ENCODE assay signal across 26 cellular contexts in the genomic region with DNA sequence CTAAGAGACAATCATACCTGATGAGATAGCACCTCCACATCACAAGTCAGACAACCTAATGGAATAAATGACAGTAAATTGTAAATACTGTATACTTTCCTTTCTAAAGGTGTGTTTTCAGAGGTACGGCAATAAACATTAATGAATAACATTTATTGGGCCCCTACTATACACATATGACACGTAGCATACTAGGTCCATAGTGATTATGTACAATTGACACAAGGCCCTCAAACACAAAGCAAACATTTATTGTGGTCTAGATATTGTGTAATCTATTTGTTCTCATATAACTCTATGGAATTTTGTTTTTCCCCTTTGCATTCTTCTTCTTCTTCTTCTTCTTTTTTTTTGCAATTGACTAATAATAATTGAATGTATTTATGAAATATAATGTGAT.
DNase-seq lines count a peak whose midpoint lies in the region; ATAC-seq and TF ChIP-seq lines count a peak whose summit lies in the region.
"Had no signal": no experiment of that assay in that cellular context is flagged by ENCODE, and none has a peak within 500 bp of the region (broad histone marks: within the 10 kb centered on the region; RNA-seq: fewer than 3 reads in every experiment).

No MANE protein-coding gene starts in this region.

- no peaks in the 10 kb centered on the region for H3K9me3 Mint-ChIP-seq in progenitor cell of endocrine pancreas (ENCODE audit: low read depth)
- H3K9me3 Mint-ChIP-seq: activated B cell treated with CpG ODN at 0.5 μM for 24 hours, nephron progenitor cell had no signal

- peak; percentile 52 for DNase-seq in DMS153 (lab: John Stamatoyannopoulos, UW)
- DNase-seq in DMS153 treated with DMSO at 0.1 percent for 48 hours (lab: John Stamatoyannopoulos, UW; ENCODE audit: unreplicated experiment), result no peak
- DNase-seq in PC-3, result peak; percentile 55
- no peak for DNase-seq in colonic mucosa
- DNase-seq in progenitor cell of endocrine pancreas (ENCODE audit: low spot score, unreplicated experiment), result no peak
- no peak for DNase-seq in nucleus accumbens (lab: John Stamatoyannopoulos, UW)
- no peak for DNase-seq in NOMO-1 treated with DMSO at 0.1 percent for 48 hours (lab: John Stamatoyannopoulos, UW; ENCODE audit: unreplicated experiment)
- DNase-seq in pons (ENCODE audit: low spot score), result no peak
- DNase-seq: activated B cell treated with CpG ODN at 0.5 μM for 24 hours; activated CD4-positive, alpha-beta T cell treated with anti-CD3 and anti-CD28 coated beads, Interleukin-2, amount 50 U/mL, for 4 hours; activated CD8-positive, alpha-beta memory T cell treated with anti-CD3 and anti-CD28 coated beads, Interleukin-2, amount 50 U/mL, for 4 hours; activated effector memory CD4-positive, alpha-beta T cell treated with Interleukin-2 at 50 U/mL for 16 hours; cortex of kidney; DMS79; GF-D8; hypothalamus; left ventricle myocardium inferior; NCI-H1436; nephron progenitor cell; psoas muscle; T1000; trophoblast cell had no signal

- TF ChIP-seq CTCF in PC-3 (conservative IDR thresholded peaks at IDR 0.05; ENCODE audit: low read depth, low read length), result no peak
- no peak for TF ChIP-seq CTCF in colonic mucosa (IDR thresholded peaks at IDR 0.05)
- TF ChIP-seq CTCF in progenitor cell of endocrine pancreas (IDR thresholded peaks at IDR 0.05; ENCODE audit: unreplicated experiment), result no peak

- no peaks in the 10 kb centered on the region for H3K27me3 ChIP-seq in PC-3 (ENCODE audit: low read length)
- no peaks in the 10 kb centered on the region for H3K27me3 ChIP-seq in colonic mucosa
- H3K27me3 ChIP-seq: gastroesophageal sphincter had no signal

- peaks cover 61% of the 10 kb centered on the region for H3K4me1 Mint-ChIP-seq in progenitor cell of endocrine pancreas (ENCODE audit: low read depth)

- BruUV-seq in PC-3 (replicated peaks; lab: Mats Ljungman, UMichigan), result no TSS peak

- H3K4me1 ChIP-seq in PC-3 (ENCODE audit: insufficient read depth, low read length) (peaks cover 11% of the 10 kb centered on the region), colonic mucosa (peaks cover 11% of the 10 kb centered on the region)

- peak; percentile 45 for ATAC-seq in PC-3
- ATAC-seq: gastroesophageal sphincter, psoas muscle, Right ventricle myocardium inferior had no signal

- no peaks in the 10 kb centered on the region for H3K27me3 Mint-ChIP-seq in progenitor cell of endocrine pancreas
- H3K27me3 Mint-ChIP-seq: activated B cell treated with CpG ODN at 0.5 μM for 24 hours had no signal

- H4K20me1 ChIP-seq in PC-3 (ENCODE audit: low read length), result no peaks in the 10 kb centered on the region

- H3K79me2 ChIP-seq in PC-3 (ENCODE audit: low read length), result no peaks in the 10 kb centered on the region

- no peaks in the 10 kb centered on the region for H3K36me3 ChIP-seq in PC-3 (ENCODE audit: low read depth, low read length)
- no peaks in the 10 kb centered on the region for H3K36me3 ChIP-seq in colonic mucosa
- H3K36me3 ChIP-seq: gastroesophageal sphincter, left ventricle myocardium inferior had no signal

- no peaks in the 10 kb centered on the region for H3F3A ChIP-seq in PC-3 (ENCODE audit: low read length, unreplicated experiment)

- H3K4me2 ChIP-seq in PC-3 (ENCODE audit: low read length), result peak overlapping the region; percentile 5; the same call in 1 of the 2 replicates
- H3K4me2 ChIP-seq: KMS-11 had no signal

- H3K4me3 ChIP-seq in PC-3 (ENCODE audit: low read length) (no peak overlapping the region), colonic mucosa (no peak overlapping the region)
- H3K4me3 ChIP-seq: gastroesophageal sphincter, left ventricle myocardium inferior, psoas muscle had no signal

- CTCF ChIA-PET in PC-3 (lab: Charles Lee), result interaction anchor here (0.6 kb wide), 1 partner anchor 629 kb away, joined by 8 read pairs; no protein-coding TSS in a partner anchor

- POLR2A ChIA-PET in PC-3 (lab: Charles Lee; ENCODE audit: unreplicated experiment), result interaction anchor here (0.6 kb wide), 1 partner anchor 293 kb away, joined by 5 read pairs; no protein-coding TSS in a partner anchor

- intact Hi-C loops in PC-3 (cut with micrococcal nuclease) (no loop called here), colonic mucosa (cut with DNase I) (no loop called here)

- peaks cover 4% of the 10 kb centered on the region for H3K36me3 Mint-ChIP-seq in progenitor cell of endocrine pancreas (ENCODE audit: insufficient read depth)

- no peak overlapping the region for H3K9ac ChIP-seq in PC-3 (ENCODE audit: low read length)
- no peak overlapping the region for H3K9ac ChIP-seq in colonic mucosa (ENCODE audit: low read depth in 2 of 2, low read length in 2 of 2)
- H3K9ac ChIP-seq: KMS-11 had no signal

- no peaks in the 10 kb centered on the region for H3K9me3 ChIP-seq in PC-3 (ENCODE audit: low read length)
- H3K9me3 ChIP-seq in colonic mucosa, result no peaks in the 10 kb centered on the region
- H3K9me3 ChIP-seq: gastroesophageal sphincter, left ventricle myocardium inferior, psoas muscle had no signal

- H3K27ac ChIP-seq in PC-3 (ENCODE audit: low read length) (no peak overlapping the region), colonic mucosa (peak overlapping the region; percentile 75)
- H3K27ac ChIP-seq: 22Rv1, gastroesophageal sphincter, KMS-11, left ventricle myocardium inferior, psoas muscle had no signal

- H3K4me3 Mint-ChIP-seq in progenitor cell of endocrine pancreas (ENCODE audit: low read depth), result no peak overlapping the region
- H3K4me3 Mint-ChIP-seq: activated B cell treated with CpG ODN at 0.5 μM for 24 hours, nephron progenitor cell had no signal

- H2AFZ ChIP-seq in PC-3 (ENCODE audit: low read length), result no peak overlapping the region

- no peaks in the 10 kb centered on the region for H3K9me2 ChIP-seq in PC-3 (replicated peaks; ENCODE audit: low read length)

- H3K27ac Mint-ChIP-seq in progenitor cell of endocrine pancreas, result peak overlapping the region; percentile 94
- H3K27ac Mint-ChIP-seq: activated B cell treated with CpG ODN at 0.5 μM for 24 hours, nephron progenitor cell had no signal

Comparison
In these comparisons a context has a peak if more than half of its experiments do, and no peak if none do; other contexts are left out.
1. DNase-seq: peak in DMS153 (single experiment) and PC-3 (single experiment); none in DMS153 treated with DMSO at 0.1 percent for 48 hours (single experiment), colonic mucosa (single experiment), progenitor cell of endocrine pancreas (single experiment), nucleus accumbens (0 of 56), NOMO-1 treated with DMSO at 0.1 percent for 48 hours (single experiment) and pons (single experiment).